5 cellular contexts compared by ENCODE assay signal in genomic region chr2:14047491-14047890, GRCh38.
"Had no signal": no experiment of that assay in that cellular context is flagged by ENCODE, and none has a peak within 500 bp of the region (broad histone marks: within the 10 kb centered on the region; RNA-seq: fewer than 3 reads in every experiment).

No MANE protein-coding gene starts in this region.

- DNase-seq: IMR-90, KBM-7 had no signal

- H3K4me3 ChIP-seq: K562 had no signal

- H3K27ac ChIP-seq: HL-60 had no signal

- ATAC-seq: HepG2, K562 had no signal
